In the genomic region with DNA sequence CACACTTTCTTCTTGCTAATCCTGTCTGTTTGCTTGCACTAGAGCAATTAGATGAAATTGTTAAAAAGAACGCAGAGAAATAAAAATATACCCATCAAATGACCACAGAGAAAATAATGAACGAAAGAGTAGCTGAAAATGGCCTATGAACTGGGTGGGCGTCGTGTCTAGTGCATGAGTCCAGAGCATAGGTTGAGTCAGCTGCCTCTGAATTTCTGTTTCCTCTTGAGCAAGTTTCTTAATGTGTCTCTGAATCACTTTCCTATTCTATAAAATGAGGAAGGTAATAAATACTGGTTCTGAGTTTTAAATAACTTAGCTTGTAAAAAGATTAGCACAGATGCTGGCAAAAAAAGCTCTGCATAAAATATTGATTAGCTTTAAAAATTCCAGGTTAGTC, we compare ENCODE assay signal across 20 cellular contexts.
"Had no signal": no experiment of that assay in that cellular context is flagged by ENCODE, and none has a peak within 500 bp of the region (broad histone marks: within the 10 kb centered on the region; RNA-seq: fewer than 3 reads in every experiment).

No MANE protein-coding gene starts in this region.

- H3K36me3 ChIP-seq: brain microvascular endothelial cell, left ventricle myocardium inferior, sigmoid colon, spleen, thyroid gland, upper lobe of right lung had no signal

- ATAC-seq: naive thymus-derived CD8-positive, alpha-beta T cell; upper lobe of right lung had no signal

- H3K4me1 ChIP-seq: left ventricle myocardium inferior, spleen, thyroid gland, upper lobe of right lung had no signal

- H3K9me3 ChIP-seq: left ventricle myocardium inferior, thyroid gland, upper lobe of right lung had no signal

- DNase-seq: activated CD4-positive, alpha-beta T cell treated with anti-CD3 and anti-CD28 coated beads for 1 hour; activated gamma-delta T cell treated with Interleukin-2 at 50 U/mL for 16 hours; activated T-cell treated with anti-CD3 and anti-CD28 coated beads, Interleukin-2, amount 50 U/mL, for 1 hour; anterior cingulate cortex; brain microvascular endothelial cell; central memory CD4-positive, alpha-beta T cell; dermis blood vessel endothelial cell; effector CD8-positive, alpha-beta T cell; foreskin melanocyte; immature natural killer cell; kidney glomerular epithelial cell; left ventricle myocardium inferior; naive thymus-derived CD8-positive, alpha-beta T cell; retina; sigmoid colon; spleen; stimulated activated CD4-positive, alpha-beta T cell treated with anti-CD3 and anti-CD28 coated beads, Interleukin-4, amount 100 ng/mL, for 4 hours; substantia nigra; thyroid gland; upper lobe of right lung had no signal

- H3K27ac ChIP-seq: brain microvascular endothelial cell, left ventricle myocardium inferior, sigmoid colon, spleen, thyroid gland, upper lobe of right lung had no signal

- H3K27me3 ChIP-seq: brain microvascular endothelial cell, sigmoid colon, spleen, thyroid gland, upper lobe of right lung had no signal

- H3K4me3 ChIP-seq: left ventricle myocardium inferior, sigmoid colon, spleen, thyroid gland, upper lobe of right lung had no signal
